ENCODE assay signal across 25 cellular contexts in the genomic region with DNA sequence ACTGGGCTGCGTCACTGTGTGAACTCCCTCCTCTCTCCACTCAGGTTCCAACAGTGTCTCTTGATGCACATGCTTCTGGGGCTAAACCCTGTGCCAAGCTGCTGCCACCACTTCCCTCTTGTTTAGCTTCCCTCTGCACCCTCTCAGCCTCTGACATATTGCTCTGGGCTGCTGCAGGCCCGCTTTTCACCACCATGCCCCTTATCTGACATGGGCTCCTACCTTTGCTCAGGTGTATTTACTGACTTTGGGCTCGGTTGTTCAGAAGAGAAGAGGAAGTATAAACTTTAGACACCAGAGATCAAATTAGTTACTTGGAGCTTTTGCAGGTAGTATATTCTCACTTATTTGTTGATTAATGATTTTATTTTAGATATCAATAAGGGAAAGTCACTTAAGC.
"Had no signal": no experiment of that assay in that cellular context is flagged by ENCODE, and none has a peak within 500 bp of the region (broad histone marks: within the 10 kb centered on the region; RNA-seq: fewer than 3 reads in every experiment).

No MANE protein-coding gene starts in this region.

- H3K4me1 Mint-ChIP-seq: mesothelial cell of epicardium, nephron, neural progenitor cell had no signal

- H3K4me3 ChIP-seq: colonic mucosa, esophagus muscularis mucosa, gastroesophageal sphincter, heart left ventricle, hepatocyte, lower lobe of right lung, neural progenitor cell, prostate gland, right atrium auricular region, thoracic aorta, tibial nerve, upper lobe of left lung had no signal

- H3K36me3 ChIP-seq: colonic mucosa, neural progenitor cell, prostate gland had no signal

- H3K4me1 ChIP-seq: colonic mucosa, esophagus muscularis mucosa, gastroesophageal sphincter, heart left ventricle, lower lobe of right lung, neural progenitor cell, parathyroid adenoma, prostate gland, right atrium auricular region, tibial nerve, upper lobe of left lung had no signal

- H3K9me3 ChIP-seq: colonic mucosa, esophagus muscularis mucosa, gastroesophageal sphincter, lower lobe of right lung, prostate gland, thoracic aorta, tibial nerve, upper lobe of left lung had no signal

- H3K27ac ChIP-seq: colonic mucosa, esophagus muscularis mucosa, foreskin keratinocyte, gastroesophageal sphincter, heart left ventricle, hepatocyte, lower lobe of right lung, neural progenitor cell, parathyroid adenoma, prostate gland, right atrium auricular region, thoracic aorta, tibial nerve, upper lobe of left lung had no signal

- H3K27ac Mint-ChIP-seq: dendritic cell treated with granulocyte-macrophage colony-stimulating factor and Interleukin-4, amounts not matched to agents 40 ng/mL and 50 ng/mL, for 4 days; mesothelial cell of epicardium; naive thymus-derived CD4-positive, alpha-beta T cell; nephron; neural progenitor cell; stimulated activated effector memory CD8-positive, alpha-beta T cell treated with anti-CD3 and anti-CD28 coated beads, Interleukin-12 subunit alpha, Interleukin-12 subunit beta, amount 100 ng/mL, for 72 hours had no signal

- H3K79me2 ChIP-seq: hepatocyte, parathyroid adenoma had no signal

- H3K27me3 Mint-ChIP-seq: dendritic cell treated with granulocyte-macrophage colony-stimulating factor and Interleukin-4, amounts not matched to agents 40 ng/mL and 50 ng/mL, for 4 days; naive thymus-derived CD4-positive, alpha-beta T cell had no signal

- DNase-seq: colonic mucosa; effector CD8-positive, alpha-beta T cell; foreskin keratinocyte; heart left ventricle; left ventricle myocardium superior; lower lobe of right lung; naive thymus-derived CD4-positive, alpha-beta T cell; stimulated activated CD4-positive, alpha-beta T cell treated with anti-CD3 and anti-CD28 coated beads, Interleukin-2, amount 100 ng/mL, for 24 hours; stimulated activated CD4-positive, alpha-beta T cell treated with anti-CD3 and anti-CD28 coated beads, Interleukin-4, amount 100 ng/mL, for 24 hours; stimulated activated naive CD4-positive, alpha-beta T cell treated with Interleukin-2 at 50 U/mL for 16 hours; upper lobe of left lung had no signal

- ATAC-seq: foreskin keratinocyte; gastroesophageal sphincter; left ventricle myocardium superior; lower lobe of right lung; naive thymus-derived CD4-positive, alpha-beta T cell; sciatic nerve; stimulated activated effector memory CD8-positive, alpha-beta T cell treated with anti-CD3 and anti-CD28 coated beads, Interleukin-12 subunit alpha, Interleukin-12 subunit beta, amount 100 ng/mL, for 72 hours had no signal

- H3K4me2 ChIP-seq: hepatocyte, neural progenitor cell had no signal

- H3K4me3 Mint-ChIP-seq: dendritic cell treated with granulocyte-macrophage colony-stimulating factor and Interleukin-4, amounts not matched to agents 40 ng/mL and 50 ng/mL, for 4 days; mesothelial cell of epicardium; naive thymus-derived CD4-positive, alpha-beta T cell; nephron; neural progenitor cell; stimulated activated effector memory CD8-positive, alpha-beta T cell treated with anti-CD3 and anti-CD28 coated beads, Interleukin-12 subunit alpha, Interleukin-12 subunit beta, amount 100 ng/mL, for 72 hours had no signal

- H3K27me3 ChIP-seq: colonic mucosa, esophagus muscularis mucosa, foreskin keratinocyte, gastroesophageal sphincter, heart left ventricle, hepatocyte, neural progenitor cell, right atrium auricular region, tibial nerve, upper lobe of left lung had no signal

- H3K9ac ChIP-seq: neural progenitor cell, parathyroid adenoma had no signal

- H2AFZ ChIP-seq: hepatocyte, neural progenitor cell, parathyroid adenoma had no signal

- H3K9me3 Mint-ChIP-seq: dendritic cell treated with granulocyte-macrophage colony-stimulating factor and Interleukin-4, amounts not matched to agents 40 ng/mL and 50 ng/mL, for 4 days; stimulated activated effector memory CD8-positive, alpha-beta T cell treated with anti-CD3 and anti-CD28 coated beads, Interleukin-12 subunit alpha, Interleukin-12 subunit beta, amount 100 ng/mL, for 72 hours had no signal
